ENCODE assay signal across 8 cellular contexts in genomic region chr4:76948441-76949292, GRCh38. TPM values are rescaled to one million over a fixed set of nuclear protein-coding genes. Genes with fewer than 3 reads are reported as not detected.
DNase-seq lines count a peak whose midpoint lies in the region; ATAC-seq and TF ChIP-seq lines count a peak whose summit lies in the region.

No MANE protein-coding gene starts in this region.

- no TSS peak for BruUV-seq in Panc1 (replicated peaks; lab: Mats Ljungman, UMichigan)

- peak overlapping the region; percentile 89 for H3K4me3 ChIP-seq in CD8-positive, alpha-beta T cell (ENCODE audit: low read depth, low read length)
- peak overlapping the region; percentile 82 to 83 for H3K4me3 ChIP-seq in Panc1 (ENCODE audit: low read depth in 2 of 2, low read length in 2 of 2)
- H3K4me3 ChIP-seq in fibroblast of lung (replicated peaks in 1 of 4; ENCODE audit: control extremely low read depth in 1 of 4, insufficient read depth in 1 of 4, low read depth in 3 of 4, low read length in 4 of 4) = peak overlapping the region; percentile 61 to 94 (median 84)
- peak overlapping the region; percentile 75 to 86 for H3K4me3 ChIP-seq in stomach smooth muscle (ENCODE audit: low read length in 2 of 2)

- H4K20me1 ChIP-seq in fibroblast of lung (ENCODE audit: control insufficient read depth, extremely low read depth, insufficient read depth, low read length) = peaks cover 2% of the 10 kb centered on the region

- H3K4me1 Mint-ChIP-seq in CD8-positive, alpha-beta T cell (ENCODE audit: low read depth) = peaks cover 24% of the 10 kb centered on the region
- H3K4me1 Mint-ChIP-seq in activated T-helper 1 cell treated with anti-CD3 and anti-CD28 coated beads, Interleukin-12 subunit alpha, Interleukin-12 subunit beta, Interleukin-2, Interleukin-4 antibody, amounts not matched to agents 30 ng/mL and 10 ng/mL and 1 ng/mL, durations not matched to agents 14 hours and 24 hours and 36 hours (ENCODE audit: low read depth) = peaks cover 14% of the 10 kb centered on the region
- H3K4me1 Mint-ChIP-seq in natural killer cell treated with Interleukin-12 subunit alpha and Interleukin-12 subunit beta and Interleukin-15 and Interleukin-18, amount 100 ng/mL, for 72 hours (ENCODE audit: low read depth in 2 of 2) = peaks cover 23 to 25% of the 10 kb centered on the region in 2 donors

- peak overlapping the region; percentile 56 for H3K27ac ChIP-seq in CD8-positive, alpha-beta T cell (ENCODE audit: low read depth, low read length)
- H3K27ac ChIP-seq in Panc1 (ENCODE audit: low read length) (peak overlapping the region; percentile 79), fibroblast of lung (ENCODE audit: insufficient read depth, low read length) (peak overlapping the region; percentile 94), stomach smooth muscle (ENCODE audit: low read length) (peak overlapping the region; percentile 80)

- no peaks in the 10 kb centered on the region for H3K27me3 ChIP-seq in CD8-positive, alpha-beta T cell (ENCODE audit: insufficient read depth, low read length)
- H3K27me3 ChIP-seq in Panc1 (ENCODE audit: control insufficient read depth, insufficient read depth, low read length) = no peaks in the 10 kb centered on the region
- H3K27me3 ChIP-seq in fibroblast of lung (ENCODE audit: control insufficient read depth, insufficient read depth, low read length) = no peaks in the 10 kb centered on the region
- no peaks in the 10 kb centered on the region for H3K27me3 ChIP-seq in stomach smooth muscle (ENCODE audit: control insufficient read depth in 1 of 2, insufficient read depth in 2 of 2, low read length in 2 of 2)

- H3K9me3 Mint-ChIP-seq in CD8-positive, alpha-beta T cell = no peaks in the 10 kb centered on the region
- no peaks in the 10 kb centered on the region for H3K9me3 Mint-ChIP-seq in activated T-helper 1 cell treated with anti-CD3 and anti-CD28 coated beads, Interleukin-12 subunit alpha, Interleukin-12 subunit beta, Interleukin-2, Interleukin-4 antibody, amounts not matched to agents 30 ng/mL and 10 ng/mL and 1 ng/mL, durations not matched to agents 14 hours and 24 hours and 36 hours
- no peaks in the 10 kb centered on the region for H3K9me3 Mint-ChIP-seq in natural killer cell treated with Interleukin-12 subunit alpha and Interleukin-12 subunit beta and Interleukin-15 and Interleukin-18, amount 100 ng/mL, for 72 hours

- intact Hi-C loops in CD8-positive, alpha-beta T cell (cut with DNase I, micrococcal nuclease) = loop anchor here (1.0 to 10.0 kb wide), 12 partner anchors 41 to 1434 kb away; partner anchors contain the start of genes CCNG2 (in 2 of the 2), NUP54 (in 1 of the 2), RCHY1 (in 1 of the 2) and THAP6 (in 1 of the 2)
- intact Hi-C loops in Panc1 (cut with micrococcal nuclease; ENCODE audit: unreplicated experiment) = loop anchor here (5.0 kb wide), 1 partner anchor 116 kb away; no protein-coding TSS in a partner anchor
- intact Hi-C loops in activated T-helper 1 cell treated with anti-CD3 and anti-CD28 coated beads, Interleukin-12 subunit alpha, Interleukin-12 subunit beta, Interleukin-2, Interleukin-4 antibody, amounts not matched to agents 30 ng/mL and 10 ng/mL and 1 ng/mL, durations not matched to agents 14 hours and 24 hours and 36 hours (cut with micrococcal nuclease) = loop anchor here (1.0 to 5.0 kb wide), 5 partner anchors 12 to 254 kb away; no protein-coding TSS in a partner anchor

- peaks cover 15% of the 10 kb centered on the region for H3K4me1 ChIP-seq in CD8-positive, alpha-beta T cell (ENCODE audit: insufficient read depth, low read length)
- H3K4me1 ChIP-seq in Panc1 (ENCODE audit: control insufficient read depth, insufficient read depth, low read length) = peaks cover 12% of the 10 kb centered on the region
- H3K4me1 ChIP-seq in fibroblast of lung (ENCODE audit: control insufficient read depth, extremely low read depth, insufficient read depth, low read length) = peaks cover under 1% of the 10 kb centered on the region
- H3K4me1 ChIP-seq in stomach smooth muscle (ENCODE audit: control insufficient read depth, insufficient read depth, low read length) = peaks cover 12% of the 10 kb centered on the region

- no peaks in the 10 kb centered on the region for H3K9me3 ChIP-seq in CD8-positive, alpha-beta T cell (ENCODE audit: low read length)
- no peaks in the 10 kb centered on the region for H3K9me3 ChIP-seq in Panc1 (ENCODE audit: control insufficient read depth, insufficient read depth, low read depth, low read length)
- no peaks in the 10 kb centered on the region for H3K9me3 ChIP-seq in fibroblast of lung (ENCODE audit: control insufficient read depth, insufficient read depth, low read depth, low read length)
- no peaks in the 10 kb centered on the region for H3K9me3 ChIP-seq in stomach smooth muscle (ENCODE audit: control insufficient read depth in 2 of 2, low read length in 2 of 2)

- peak; percentile 40 to 80 (median 65) for DNase-seq in CD8-positive, alpha-beta T cell
- DNase-seq in Panc1 (ENCODE audit: low read depth, low spot score) (no peak), fibroblast of lung (ENCODE audit: low read depth in 2 of 2) (peak; percentile 75 to 86)
- DNase-seq in activated T-helper 1 cell treated with anti-CD3 and anti-CD28 coated beads, Interleukin-12 subunit alpha, Interleukin-12 subunit beta, Interleukin-2, Interleukin-4 antibody, amounts not matched to agents 30 ng/mL and 10 ng/mL and 1 ng/mL, durations not matched to agents 14 hours and 24 hours and 36 hours (ENCODE audit: low spot score) = peak; percentile 19
- DNase-seq in natural killer cell treated with Interleukin-12 subunit alpha and Interleukin-12 subunit beta and Interleukin-15 and Interleukin-18, amount 100 ng/mL, for 72 hours (ENCODE audit: low spot score) = peak; percentile 83

- H3K4me3 Mint-ChIP-seq in CD8-positive, alpha-beta T cell = peak overlapping the region; percentile 92
- peak overlapping the region; percentile 84 for H3K4me3 Mint-ChIP-seq in activated T-helper 1 cell treated with anti-CD3 and anti-CD28 coated beads, Interleukin-12 subunit alpha, Interleukin-12 subunit beta, Interleukin-2, Interleukin-4 antibody, amounts not matched to agents 30 ng/mL and 10 ng/mL and 1 ng/mL, durations not matched to agents 14 hours and 24 hours and 36 hours
- peak overlapping the region; percentile 87 for H3K4me3 Mint-ChIP-seq in natural killer cell treated with Interleukin-12 subunit alpha and Interleukin-12 subunit beta and Interleukin-15 and Interleukin-18, amount 100 ng/mL, for 72 hours

- peak overlapping the region; percentile 98 for H3K9ac ChIP-seq in fibroblast of lung (ENCODE audit: insufficient read depth, low read length)
- peak overlapping the region; percentile 71 to 82 for H3K9ac ChIP-seq in stomach smooth muscle (ENCODE audit: low read length in 2 of 2)

- no peak for TF ChIP-seq CTCF in CD8-positive, alpha-beta T cell (IDR thresholded peaks at IDR 0.05)
- TF ChIP-seq CTCF in Panc1 (IDR thresholded peaks at IDR 0.05) (no peak), fibroblast of lung (conservative IDR thresholded peaks at IDR 0.05 in 1 of 2, IDR thresholded peaks at IDR 0.05 in 1 of 2; ENCODE audit: low read depth in 1 of 2, low read length in 2 of 2) (peak in 1 of 2 donors; percentile 16)

- POLR2A ChIA-PET in CD8-positive, alpha-beta T cell (lab: Charles Lee) = interaction anchor here (0.5 to 2.8 kb wide), 4 partner anchors 40 to 95 kb away, joined by 3 to 10 read pairs (median 4); no protein-coding TSS in a partner anchor
- POLR2A ChIA-PET in Panc1 (lab: Charles Lee) = interaction anchor here (0.7 kb wide), 1 partner anchor 42 kb away, joined by 8 read pairs; no protein-coding TSS in a partner anchor

- in situ Hi-C loops in Panc1 (cut with HindIII; ENCODE audit: low pct_unique_long_range_greater_than_20kb, low sequenced_read_pairs) = no loop called here

- H2AFZ ChIP-seq in fibroblast of lung (ENCODE audit: low read length) = no peak overlapping the region

- peaks cover 77% of the 10 kb centered on the region for H3K79me2 ChIP-seq in fibroblast of lung (ENCODE audit: control insufficient read depth, insufficient read depth, low read length)

- CTCF ChIA-PET in CD8-positive, alpha-beta T cell (lab: Charles Lee) = interaction anchor here (1.3 to 5.7 kb wide), 3 partner anchors 47 to 210 kb away, joined by 3 to 24 read pairs (median 11); no protein-coding TSS in a partner anchor
- CTCF ChIA-PET in Panc1 (lab: Charles Lee) = interaction anchor here (0.7 kb wide), 1 partner anchor 118 kb away, joined by 3 read pairs; no protein-coding TSS in a partner anchor

- H3K27ac Mint-ChIP-seq in CD8-positive, alpha-beta T cell = peak overlapping the region; percentile 57
- peak overlapping the region; percentile 68 for H3K27ac Mint-ChIP-seq in activated T-helper 1 cell treated with anti-CD3 and anti-CD28 coated beads, Interleukin-12 subunit alpha, Interleukin-12 subunit beta, Interleukin-2, Interleukin-4 antibody, amounts not matched to agents 30 ng/mL and 10 ng/mL and 1 ng/mL, durations not matched to agents 14 hours and 24 hours and 36 hours
- H3K27ac Mint-ChIP-seq in natural killer cell treated with Interleukin-12 subunit alpha and Interleukin-12 subunit beta and Interleukin-15 and Interleukin-18, amount 100 ng/mL, for 72 hours = peak overlapping the region; percentile 49 to 81

- H3K27me3 Mint-ChIP-seq in CD8-positive, alpha-beta T cell (ENCODE audit: low read depth) = no peaks in the 10 kb centered on the region
- H3K27me3 Mint-ChIP-seq in activated T-helper 1 cell treated with anti-CD3 and anti-CD28 coated beads, Interleukin-12 subunit alpha, Interleukin-12 subunit beta, Interleukin-2, Interleukin-4 antibody, amounts not matched to agents 30 ng/mL and 10 ng/mL and 1 ng/mL, durations not matched to agents 14 hours and 24 hours and 36 hours (ENCODE audit: insufficient read depth) = peaks cover 71% of the 10 kb centered on the region
- no peaks in the 10 kb centered on the region for H3K27me3 Mint-ChIP-seq in natural killer cell treated with Interleukin-12 subunit alpha and Interleukin-12 subunit beta and Interleukin-15 and Interleukin-18, amount 100 ng/mL, for 72 hours

- H3K4me2 ChIP-seq in fibroblast of lung (ENCODE audit: extremely low read depth, insufficient read depth, low read length) = peak overlapping the region; percentile 93

- peak; percentile 61 for ATAC-seq in CD8-positive, alpha-beta T cell
- ATAC-seq in GM19438 (IDR thresholded peaks at IDR 0.05; ENCODE audit: low read depth, unreplicated experiment) (peak; percentile 43), HG03521 (IDR thresholded peaks at IDR 0.05; ENCODE audit: unreplicated experiment) (peak; percentile 47), Panc1 (peak; percentile 67)
- ATAC-seq in natural killer cell treated with Interleukin-12 subunit alpha and Interleukin-12 subunit beta and Interleukin-15 and Interleukin-18, amount 100 ng/mL, for 72 hours = peak; percentile 73 to 74

- no peaks in the 10 kb centered on the region for H3K36me3 ChIP-seq in CD8-positive, alpha-beta T cell (ENCODE audit: insufficient read depth, low read length)
- no peaks in the 10 kb centered on the region; the same call in 1 of the 2 replicates for H3K36me3 ChIP-seq in Panc1 (ENCODE audit: control insufficient read depth, insufficient read depth, low read length)
- H3K36me3 ChIP-seq in fibroblast of lung (ENCODE audit: control insufficient read depth, insufficient read depth, low read length) = no peaks in the 10 kb centered on the region
- H3K36me3 ChIP-seq in stomach smooth muscle (ENCODE audit: control insufficient read depth in 2 of 2, insufficient read depth in 2 of 2, low read length in 2 of 2) = no peaks in the 10 kb centered on the region

- no peaks in the 10 kb centered on the region for H3K36me3 Mint-ChIP-seq in CD8-positive, alpha-beta T cell
- peaks cover 4% of the 10 kb centered on the region for H3K36me3 Mint-ChIP-seq in activated T-helper 1 cell treated with anti-CD3 and anti-CD28 coated beads, Interleukin-12 subunit alpha, Interleukin-12 subunit beta, Interleukin-2, Interleukin-4 antibody, amounts not matched to agents 30 ng/mL and 10 ng/mL and 1 ng/mL, durations not matched to agents 14 hours and 24 hours and 36 hours (ENCODE audit: low read depth)
- H3K36me3 Mint-ChIP-seq in natural killer cell treated with Interleukin-12 subunit alpha and Interleukin-12 subunit beta and Interleukin-15 and Interleukin-18, amount 100 ng/mL, for 72 hours = no peaks in the 10 kb centered on the region

RNA-seq across cellular contexts. Expression of gene SEPTIN11, which starts 0.9 kb away (rescaled TPM):
- 10 to 100 TPM; 12.3 to 13.1 TPM for total RNA-seq in CD8-positive, alpha-beta T cell
- 103 TPM for total RNA-seq in Panc1 (2021; ENCODE audit: unreplicated experiment)
- polyA plus RNA-seq in Panc1 (2012; ENCODE audit: insufficient read length) = 38.8 TPM
- total RNA-seq in activated T-helper 1 cell treated with anti-CD3 and anti-CD28 coated beads, Interleukin-12 subunit alpha, Interleukin-12 subunit beta, Interleukin-2, Interleukin-4 antibody, amounts not matched to agents 30 ng/mL and 10 ng/mL and 1 ng/mL, durations not matched to agents 14 hours and 24 hours and 36 hours = 22.4 and 23.6 TPM in 2 replicates
- 293 and 688 TPM in 2 replicates for total RNA-seq in fibroblast of lung
- 521 and 1,286 TPM in 2 replicates for polyA plus RNA-seq in fibroblast of lung
- 255 and 662 TPM in 2 replicates for polyA plus RNA-seq in fibroblast of lung (2012)
- 89.2 and 208 TPM in 2 replicates for polyA minus RNA-seq in fibroblast of lung (ENCODE audit: low replicate concordance)
- 10 to 100 TPM; 60.3 to 88.9 TPM for total RNA-seq in natural killer cell treated with Interleukin-12 subunit alpha and Interleukin-12 subunit beta and Interleukin-15 and Interleukin-18, amount 100 ng/mL, for 72 hours

RNA-seq across cellular contexts. Expression of gene SOWAHB, which starts 50.7 kb away (rescaled TPM):
- not detected for total RNA-seq in CD8-positive, alpha-beta T cell
- 4.0 TPM for total RNA-seq in Panc1 (2021; ENCODE audit: unreplicated experiment)
- polyA plus RNA-seq in Panc1 (2012; ENCODE audit: insufficient read length) = 1.9 TPM
- total RNA-seq in activated T-helper 1 cell treated with anti-CD3 and anti-CD28 coated beads, Interleukin-12 subunit alpha, Interleukin-12 subunit beta, Interleukin-2, Interleukin-4 antibody, amounts not matched to agents 30 ng/mL and 10 ng/mL and 1 ng/mL, durations not matched to agents 14 hours and 24 hours and 36 hours = not detected in 2 replicates
- total RNA-seq in fibroblast of lung = under 0.01 and 0.17 TPM in 2 replicates
- polyA plus RNA-seq in fibroblast of lung = 0.07 TPM in 1 of 2 replicates, not detected in the other
- polyA plus RNA-seq in fibroblast of lung (2012) = 0.03 and 0.05 TPM in 2 replicates
- polyA minus RNA-seq in fibroblast of lung (ENCODE audit: low replicate concordance) = 0.31 TPM in 1 of 2 replicates, not detected in the other
- not detected for total RNA-seq in natural killer cell treated with Interleukin-12 subunit alpha and Interleukin-12 subunit beta and Interleukin-15 and Interleukin-18, amount 100 ng/mL, for 72 hours
